In the genomic region with DNA sequence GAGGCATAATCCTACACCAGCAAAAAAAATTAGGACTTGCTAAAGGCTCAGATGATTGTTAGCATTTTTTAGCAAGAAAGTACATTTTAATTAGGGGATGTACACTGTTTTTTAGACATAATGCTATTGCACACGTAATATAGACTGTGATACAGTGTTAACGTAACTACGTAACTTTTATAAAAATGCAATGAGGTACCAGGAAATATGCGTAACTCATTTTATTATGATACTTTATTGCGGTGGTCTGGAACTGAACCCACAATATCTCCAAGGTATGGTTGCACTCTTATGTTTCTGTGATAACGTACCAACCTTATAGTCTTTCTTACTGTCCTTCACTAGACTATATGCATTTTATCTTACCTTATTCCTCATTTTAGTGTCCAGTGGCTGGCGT, we compare ENCODE assay signal across 27 cellular contexts.
"Had no signal": no experiment of that assay in that cellular context is flagged by ENCODE, and none has a peak within 500 bp of the region (broad histone marks: within the 10 kb centered on the region; RNA-seq: fewer than 3 reads in every experiment).

No MANE protein-coding gene starts in this region.

- H3K27me3 ChIP-seq: stomach, suprapubic skin, testis, thyroid gland, tibial artery, tibial nerve, transverse colon, upper lobe of left lung, upper lobe of right lung, uterus, vagina had no signal

- H3K4me3 ChIP-seq: stomach, suprapubic skin, testis, thoracic aorta, thyroid gland, tibial artery, tibial nerve, transverse colon, upper lobe of left lung, upper lobe of right lung, uterus, vagina had no signal

- H3K4me1 ChIP-seq: stomach, suprapubic skin, testis, thyroid gland, tibial artery, tibial nerve, transverse colon, upper lobe of left lung, upper lobe of right lung, uterus, vagina had no signal

- FAIRE-seq: urothelium cell line had no signal

- H3K27ac ChIP-seq: stomach, suprapubic skin, testis, thoracic aorta, thyroid gland, tibial artery, tibial nerve, transverse colon, upper lobe of left lung, upper lobe of right lung, uterus, vagina had no signal

- DNase-seq: stimulated activated CD4-positive, alpha-beta T cell treated with anti-CD3 and anti-CD28 coated beads, Interleukin-2, amount 100 ng/mL, for 48 hours; stimulated activated CD4-positive, alpha-beta T cell treated with anti-CD3 and anti-CD28 coated beads, Interleukin-4, amount 100 ng/mL, for 1 hour; stimulated activated CD4-positive, alpha-beta T cell treated with anti-CD3 and anti-CD28 coated beads, Interleukin-4, amount 100 ng/mL, for 24 hours; stimulated activated CD4-positive, alpha-beta T cell treated with anti-CD3 and anti-CD28 coated beads, Interleukin-4, amount 100 ng/mL, for 4 hours; stimulated activated CD8-positive, alpha-beta memory T cell treated with anti-CD3 and anti-CD28 coated beads, Interleukin-4, amount 100 ng/mL, for 48 hours; stimulated activated naive B cell treated with anti-CD40 and anti-IgM and Interleukin-4, amounts not matched to agents 10 μg/mL and 1 μg/mL and 100 μg/mL, for 72 hours; stimulated activated naive CD4-positive, alpha-beta T cell; stimulated activated naive CD4-positive, alpha-beta T cell treated with Interleukin-2 at 50 U/mL for 16 hours; stimulated activated naive CD8-positive, alpha-beta T cell treated with anti-CD3 and anti-CD28 coated beads, Interleukin-15, amount 100 ng/mL, for 72 hours; stimulated activated naive CD8-positive, alpha-beta T cell treated with anti-CD3 and anti-CD28 coated beads, Interleukin-15, Interleukin-2, amounts not matched to agents 100 U/mL and 50 U/mL, for 24 hours; stomach; substantia nigra; testis; thyroid gland; tibial artery; transverse colon; trophoblast cell; upper lobe of left lung; upper lobe of right lung; uterus had no signal

- H3K36me3 ChIP-seq: uterus had no signal

- ATAC-seq: stimulated activated effector memory CD8-positive, alpha-beta T cell treated with anti-CD3 and anti-CD28 coated beads, Interleukin-12 subunit alpha, Interleukin-12 subunit beta, amount 100 ng/mL, for 72 hours; stimulated activated memory B cell treated with anti-CD40 and anti-IgM and Interleukin-4, amounts not matched to agents 10 μg/mL and 1 μg/mL and 100 μg/mL, for 72 hours; stimulated activated naive B cell treated with anti-CD40 and anti-IgM and Interleukin-4, amounts not matched to agents 10 μg/mL and 1 μg/mL and 100 μg/mL, for 72 hours; stimulated activated naive CD8-positive, alpha-beta T cell treated with anti-CD3 and anti-CD28 coated beads, Interleukin-15, amount 100 ng/mL, for 72 hours; stimulated activated naive CD8-positive, alpha-beta T cell treated with anti-CD3 and anti-CD28 coated beads, Interleukin-15, Interleukin-2, amounts not matched to agents 100 U/mL and 50 U/mL, for 24 hours; upper lobe of right lung had no signal

- H3K9me3 ChIP-seq: testis, thyroid gland, transverse colon, uterus had no signal
